ENCODE assay signal across 8 cellular contexts in the genomic region with DNA sequence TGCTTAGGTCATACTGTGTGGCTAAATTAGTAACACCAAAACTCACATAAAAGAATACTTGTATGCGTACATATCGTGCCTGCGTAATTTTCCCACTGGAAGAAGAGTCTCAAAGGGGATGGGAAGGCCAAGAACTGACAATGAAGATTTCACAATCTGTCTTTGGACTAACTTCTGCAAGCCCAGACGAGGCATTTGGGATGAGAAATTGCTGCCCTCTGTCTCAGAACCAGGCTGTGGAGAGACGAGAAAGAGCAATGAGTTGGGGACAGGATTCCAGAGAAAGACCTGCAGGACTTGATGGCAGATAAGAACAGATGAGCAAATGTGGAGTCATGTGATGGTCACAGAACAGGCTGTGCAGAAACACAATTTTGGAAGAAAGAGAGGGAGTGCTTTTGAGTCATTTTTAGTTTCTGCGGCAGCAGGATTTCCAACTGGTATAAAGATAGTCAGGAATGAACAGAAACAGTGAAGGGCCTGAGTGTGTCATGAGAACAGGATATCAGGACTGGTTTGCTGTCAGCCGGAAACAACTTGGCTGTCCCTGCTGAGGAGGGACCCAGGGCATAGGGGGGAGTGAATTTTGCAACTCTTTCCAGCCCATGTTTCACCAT.
A peak's percentile ranks its signal among the peaks of the same experiment; 100 is the strongest.
DNase-seq lines count a peak whose midpoint lies in the region; ATAC-seq and TF ChIP-seq lines count a peak whose summit lies in the region.
"Had no signal": no experiment of that assay in that cellular context is flagged by ENCODE, and none has a peak within 500 bp of the region (broad histone marks: within the 10 kb centered on the region; RNA-seq: fewer than 3 reads in every experiment).

No MANE protein-coding gene starts in this region.

- peak overlapping the region; percentile 61 for H3K9ac ChIP-seq in GM23248

- in situ Hi-C loops in GM23248 (cut with MboI): no loop called here

- no peaks in the 10 kb centered on the region for H4K20me1 ChIP-seq in GM23248 (ENCODE audit: insufficient read depth)

- H3K4me1 ChIP-seq in GM23248 (ENCODE audit: insufficient read depth): peaks cover 36% of the 10 kb centered on the region
- H3K4me1 ChIP-seq in heart right ventricle: peaks cover 0 to 49% (median 10%) of the 10 kb centered on the region in 9 donors
- peaks cover 3 to 47% (median 20%) of the 10 kb centered on the region in 6 donors for H3K4me1 ChIP-seq in spleen

- no peaks in the 10 kb centered on the region for H3K9me2 ChIP-seq in GM23248 (ENCODE audit: insufficient read depth)

- H3K9me3 ChIP-seq in GM23248 (ENCODE audit: low read depth) (no peaks in the 10 kb centered on the region), heart right ventricle (peaks cover 0 to 5% (median 0%) of the 10 kb centered on the region in 11 donors), spleen (no peaks in the 10 kb centered on the region)

- H3K4me3 ChIP-seq in GM23248: peak overlapping the region; percentile 6
- H3K4me3 ChIP-seq in heart right ventricle: no peak overlapping the region
- H3K4me3 ChIP-seq in spleen: no peak overlapping the region

- intact Hi-C loops in heart right ventricle (cut with DNase I) (loop anchor here in 3 of 10 donors (2.0 to 5.0 kb wide), 2 partner anchors 83 kb away; partner anchors contain the start of gene CTSC (in 3 of the 3)), spleen (cut with DNase I; ENCODE audit: low total_unique reads) (no loop called here)

- no peaks in the 10 kb centered on the region for H3K36me3 ChIP-seq in GM23248 (ENCODE audit: low read depth)
- no peaks in the 10 kb centered on the region for H3K36me3 ChIP-seq in heart right ventricle
- no peaks in the 10 kb centered on the region for H3K36me3 ChIP-seq in spleen

- no peak for TF ChIP-seq POLR2A in spleen (IDR thresholded peaks at IDR 0.05)

- 10 to 15% methylated on average over 7 of the region's 7 CpGs for WGBS in GM23248 (ENCODE audit: low coverage in 1 of 2, low lambda C conversion rate in 2 of 2, missing lambda C conversion rate in 2 of 2), 2 experiments
- 48 to 50% methylated on average over 7 of the region's 7 CpGs for WGBS in heart right ventricle, 2 donors
- WGBS in spleen, 5 donors: 52 to 82% (median 67%) methylated on average over 7 of the region's 7 CpGs

- H3K27ac ChIP-seq in GM23248: peak overlapping the region; percentile 86
- peak overlapping the region; percentile 29 to 86 (median 68) for H3K27ac ChIP-seq in heart right ventricle
- H3K27ac ChIP-seq in spleen: peak overlapping the region in 6 of 8 donors; percentile 16 to 77 (median 67)
- H3K27ac ChIP-seq: VCaP had no signal

- H3K27me3 ChIP-seq in GM23248 (replicated peaks; ENCODE audit: insufficient read depth) (no peaks in the 10 kb centered on the region), heart right ventricle (no peaks in the 10 kb centered on the region), spleen (replicated peaks in 1 of 7) (no peaks in the 10 kb centered on the region)

- no peaks in the 10 kb centered on the region for H3K79me2 ChIP-seq in GM23248 (ENCODE audit: insufficient read depth)

- peak overlapping the region; percentile 60 for H3K4me2 ChIP-seq in GM23248 (ENCODE audit: unreplicated experiment)

- DNase-seq in GM23248 (peak; percentile 95), UCSD-AML1 (lab: John Stamatoyannopoulos, UW; ENCODE audit: unreplicated experiment) (peak; percentile 40), heart right ventricle (peak in 1 of 2 donors; percentile 28), spleen (no peak), NCI-H526 treated with DMSO at 0.1 percent for 48 hours (lab: John Stamatoyannopoulos, UW) (no peak)

- peak overlapping the region; percentile 10 for H2AFZ ChIP-seq in GM23248

- peaks cover 34% of the 10 kb centered on the region for H3F3A ChIP-seq in GM23248 (ENCODE audit: insufficient read depth)

- no peak for TF ChIP-seq CTCF in heart right ventricle (IDR thresholded peaks at IDR 0.05)
- no peak for TF ChIP-seq CTCF in spleen (IDR thresholded peaks at IDR 0.05 in 8 of 11, conservative IDR thresholded peaks at IDR 0.05 in 3 of 11)

- peak; percentile 80 to 94 (median 90) for ATAC-seq in heart right ventricle
- ATAC-seq in GM18858 (IDR thresholded peaks at IDR 0.05; ENCODE audit: unreplicated experiment): no peak
- ATAC-seq in GM21390 (IDR thresholded peaks at IDR 0.05; ENCODE audit: unreplicated experiment): no peak

Comparison
In these comparisons a context has a peak if more than half of its experiments do, and no peak if none do; other contexts are left out.
1. DNase-seq: peak in GM23248 (single experiment) and UCSD-AML1 (single experiment); none in spleen (single experiment) and NCI-H526 treated with DMSO at 0.1 percent for 48 hours (single experiment).
2. ATAC-seq: peak in heart right ventricle (8 of 8); none in GM18858 (single experiment) and GM21390 (single experiment).
3. Peak in every context shown above with its lines, with median percentiles within 50 percentile points of each other: H3K27ac ChIP-seq.